21 cellular contexts compared by ENCODE assay signal in the genomic region with DNA sequence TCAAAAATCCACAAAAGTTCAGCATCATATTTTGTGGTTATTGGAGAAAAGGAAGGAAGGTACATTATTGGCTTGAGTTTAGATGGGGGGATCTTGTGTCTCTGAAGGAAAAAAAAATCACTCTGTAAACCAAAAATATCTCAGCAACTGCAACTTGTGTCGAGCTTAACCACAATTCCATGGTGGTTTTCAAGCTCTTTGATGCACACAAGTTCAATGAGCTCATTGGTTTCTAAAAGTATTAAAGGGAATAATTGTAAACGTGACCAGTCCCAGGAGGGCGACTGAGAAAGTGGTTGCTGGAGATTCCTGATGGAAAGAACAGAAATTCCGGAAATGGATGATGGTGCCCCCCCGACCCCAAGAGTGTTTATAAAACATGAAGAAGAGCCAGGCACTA.
"Had no signal": no experiment of that assay in that cellular context is flagged by ENCODE, and none has a peak within 500 bp of the region (broad histone marks: within the 10 kb centered on the region; RNA-seq: fewer than 3 reads in every experiment).

No MANE protein-coding gene starts in this region.

- H3K27me3 ChIP-seq: hepatocyte, pancreas, spleen, tibial nerve, uterus had no signal

- H3K4me1 ChIP-seq: left ventricle myocardium inferior, pancreas, prostate gland, spleen, tibial nerve, uterus had no signal

- H3K36me3 ChIP-seq: left ventricle myocardium inferior, pancreas, prostate gland, spleen, tibial nerve, uterus had no signal

- H3K4me3 ChIP-seq: hepatocyte, left ventricle myocardium inferior, lung, pancreas, prostate gland, spleen, tibial nerve, uterus had no signal

- H3K4me2 ChIP-seq: hepatocyte had no signal

- H3K9me3 ChIP-seq: pancreas, prostate gland, uterus had no signal

- H3K27ac ChIP-seq: hepatocyte, left ventricle myocardium inferior, pancreas, prostate gland, spleen, tibial nerve, uterus had no signal

- DNase-seq: kidney glomerular epithelial cell; left cardiac atrium; left ventricle myocardium inferior; mesendoderm; naive thymus-derived CD8-positive, alpha-beta T cell; nucleus accumbens; pancreas; posterior cingulate gyrus; retina; right cardiac atrium; small intestine; spleen; stimulated activated CD4-positive, alpha-beta T cell treated with anti-CD3 and anti-CD28 coated beads, Interleukin-4, amount 100 ng/mL, for 24 hours; stimulated activated naive CD4-positive, alpha-beta T cell treated with Interleukin-2 at 50 U/mL for 16 hours; stimulated activated naive CD8-positive, alpha-beta T cell treated with anti-CD3 and anti-CD28 coated beads, Interleukin-15, amount 100 ng/mL, for 72 hours; substantia nigra; uterus had no signal
